Comparison of ENCODE assay signal across 27 cellular contexts in the genomic region with DNA sequence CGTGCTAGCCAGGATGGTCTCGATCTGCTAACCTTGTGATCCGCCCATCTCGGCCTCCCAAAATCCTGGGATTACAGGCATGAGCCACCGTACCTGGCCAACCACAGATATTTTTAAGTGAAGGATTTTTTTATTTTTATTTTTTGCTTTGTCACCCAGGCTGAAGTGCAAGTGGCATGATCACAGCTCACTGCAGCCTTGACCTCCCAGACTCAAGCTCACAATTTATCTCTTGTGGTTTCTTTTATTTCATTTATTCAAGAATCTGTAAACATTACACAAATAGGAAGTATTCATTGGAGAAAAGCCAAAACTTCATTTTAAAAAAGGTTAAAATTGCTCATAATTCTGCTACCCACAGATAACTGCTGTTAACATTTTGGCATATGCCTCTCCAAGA.
"Had no signal": no experiment of that assay in that cellular context is flagged by ENCODE, and none has a peak within 500 bp of the region (broad histone marks: within the 10 kb centered on the region; RNA-seq: fewer than 3 reads in every experiment).

No MANE protein-coding gene starts in this region.

- H3K9me3 ChIP-seq: left lung, neutrophil, ovary, psoas muscle, transverse colon, uterus had no signal

- H3K9me3 Mint-ChIP-seq: activated naive CD8-positive, alpha-beta T cell treated with anti-CD3 and anti-CD28 coated beads, Interleukin-2, amount 10 ng/mL, durations not matched to agents 7 days and 5 days; activated T-cell treated with anti-CD3 and anti-CD28 coated beads, Interleukin-2, amount 50 U/mL, for 4 hours; activated T-helper 2 cell treated with anti-CD3 and anti-CD28 coated beads, Interferon-gamma antibody, Interleukin-2, Interleukin-4, amounts not matched to agents 10 μg/mL and 5 μg/mL and 100 μg/mL, durations not matched to agents 14 hours and 24 hours and 36 hours; immature natural killer cell; mesothelial cell of epicardium; nephron; stimulated activated effector memory CD8-positive, alpha-beta T cell treated with anti-CD3 and anti-CD28 coated beads, Interleukin-12 subunit alpha, Interleukin-12 subunit beta, amount 100 ng/mL, for 72 hours had no signal

- H3K4me1 Mint-ChIP-seq: activated naive CD8-positive, alpha-beta T cell treated with anti-CD3 and anti-CD28 coated beads, Interleukin-2, amount 10 ng/mL, durations not matched to agents 7 days and 5 days; immature natural killer cell; stimulated activated effector memory CD8-positive, alpha-beta T cell treated with anti-CD3 and anti-CD28 coated beads, Interleukin-12 subunit alpha, Interleukin-12 subunit beta, amount 100 ng/mL, for 72 hours had no signal

- H3K4me3 Mint-ChIP-seq: activated naive CD8-positive, alpha-beta T cell treated with anti-CD3 and anti-CD28 coated beads, Interleukin-2, amount 10 ng/mL, durations not matched to agents 7 days and 5 days; activated T-cell treated with anti-CD3 and anti-CD28 coated beads, Interleukin-2, amount 50 U/mL, for 4 hours; immature natural killer cell; mesothelial cell of epicardium; nephron; stimulated activated effector memory CD8-positive, alpha-beta T cell treated with anti-CD3 and anti-CD28 coated beads, Interleukin-12 subunit alpha, Interleukin-12 subunit beta, amount 100 ng/mL, for 72 hours had no signal

- H3K79me2 ChIP-seq: hepatocyte had no signal

- H3K27me3 ChIP-seq: foreskin keratinocyte, hepatocyte, neutrophil, ovary, uterus had no signal

- H3K4me2 ChIP-seq: hepatocyte had no signal

- ATAC-seq: activated T-cell treated with anti-CD3 and anti-CD28 coated beads, Interleukin-2, amount 50 U/mL, for 4 hours; foreskin keratinocyte; left lung; psoas muscle; right cardiac atrium; stimulated activated effector memory CD8-positive, alpha-beta T cell treated with anti-CD3 and anti-CD28 coated beads, Interleukin-12 subunit alpha, Interleukin-12 subunit beta, amount 100 ng/mL, for 72 hours had no signal

- DNase-seq: activated CD4-positive, alpha-beta T cell treated with anti-CD3 and anti-CD28 coated beads for 4 hours; activated CD4-positive, alpha-beta T cell treated with anti-CD3 and anti-CD28 coated beads, Interleukin-2, amount 50 U/mL, for 48 hours; activated CD4-positive, CD25-positive, alpha-beta regulatory T cell; activated CD8-positive, alpha-beta memory T cell treated with anti-CD3 and anti-CD28 coated beads, Interleukin-2, amount 50 U/mL, for 48 hours; activated naive CD4-positive, alpha-beta T cell; activated naive CD8-positive, alpha-beta T cell treated with anti-CD3 and anti-CD28 coated beads, Interleukin-2, amount 10 ng/mL, durations not matched to agents 7 days and 5 days; activated T-cell treated with anti-CD3 and anti-CD28 coated beads, Interleukin-2, amount 50 U/mL, for 4 hours; cerebellar nuclear complex; foreskin keratinocyte; immature natural killer cell; kidney glomerular epithelial cell; ovary; psoas muscle; right cardiac atrium; stimulated activated CD4-positive, alpha-beta T cell treated with anti-CD3 and anti-CD28 coated beads, Interleukin-2, amount 100 ng/mL, for 24 hours; T1000; transverse colon; uterus had no signal

- H2AFZ ChIP-seq: hepatocyte had no signal

- H3K4me3 ChIP-seq: hepatocyte, left lung, lung, ovary, psoas muscle, skin epidermis, transverse colon, uterus had no signal

- H3K36me3 Mint-ChIP-seq: activated naive CD8-positive, alpha-beta T cell treated with anti-CD3 and anti-CD28 coated beads, Interleukin-2, amount 10 ng/mL, durations not matched to agents 7 days and 5 days; immature natural killer cell; mesothelial cell of epicardium; stimulated activated effector memory CD8-positive, alpha-beta T cell treated with anti-CD3 and anti-CD28 coated beads, Interleukin-12 subunit alpha, Interleukin-12 subunit beta, amount 100 ng/mL, for 72 hours had no signal

- H3K27ac ChIP-seq: foreskin keratinocyte, hepatocyte, left lung, neutrophil, ovary, psoas muscle, skin epidermis, transverse colon, uterus had no signal

- H3K4me1 ChIP-seq: foreskin keratinocyte, left lung, psoas muscle, transverse colon, uterus had no signal

- H3K27ac Mint-ChIP-seq: activated naive CD8-positive, alpha-beta T cell treated with anti-CD3 and anti-CD28 coated beads, Interleukin-2, amount 10 ng/mL, durations not matched to agents 7 days and 5 days; activated T-helper 2 cell treated with anti-CD3 and anti-CD28 coated beads, Interferon-gamma antibody, Interleukin-2, Interleukin-4, amounts not matched to agents 10 μg/mL and 5 μg/mL and 100 μg/mL, durations not matched to agents 14 hours and 24 hours and 36 hours; immature natural killer cell; mesothelial cell of epicardium; nephron; stimulated activated effector memory CD8-positive, alpha-beta T cell treated with anti-CD3 and anti-CD28 coated beads, Interleukin-12 subunit alpha, Interleukin-12 subunit beta, amount 100 ng/mL, for 72 hours had no signal

- H3K36me3 ChIP-seq: left lung, neutrophil, ovary, transverse colon, uterus had no signal
